15 cellular contexts compared by ENCODE assay signal in the genomic region with DNA sequence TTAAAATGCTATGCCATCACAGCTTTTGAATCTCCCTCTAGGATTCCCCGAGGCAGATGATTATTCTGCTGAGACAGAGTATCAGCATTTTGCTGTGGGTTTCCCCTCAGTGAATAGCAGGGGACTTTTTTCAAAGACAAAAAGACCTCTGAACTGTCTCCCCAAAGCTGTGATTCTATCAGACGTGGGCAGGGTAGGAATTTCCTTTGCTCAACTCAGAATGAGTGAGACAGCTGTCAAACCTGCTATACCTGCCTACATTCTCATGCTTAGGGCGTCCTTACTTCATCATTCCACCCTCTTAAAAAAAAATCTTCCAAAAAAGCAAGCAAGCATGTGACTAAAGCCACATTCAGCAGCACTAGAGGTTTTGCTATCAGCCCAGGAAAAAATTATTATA.
DNase-seq lines count a peak whose midpoint lies in the region; ATAC-seq and TF ChIP-seq lines count a peak whose summit lies in the region.
"Had no signal": no experiment of that assay in that cellular context is flagged by ENCODE, and none has a peak within 500 bp of the region (broad histone marks: within the 10 kb centered on the region; RNA-seq: fewer than 3 reads in every experiment).

No MANE protein-coding gene starts in this region.

- H3K36me3 Mint-ChIP-seq in mesothelial cell of epicardium, result no peaks in the 10 kb centered on the region
- H3K36me3 Mint-ChIP-seq: CD4-positive, CD25-positive, alpha-beta regulatory T cell; T-cell had no signal

- DNase-seq in mesothelial cell of epicardium (ENCODE audit: low spot score in 2 of 2, unreplicated experiment in 2 of 2), result no peak
- DNase-seq in cerebellar nuclear complex (lab: John Stamatoyannopoulos, UW), result no peak
- no peak for DNase-seq in dedifferentiated amniotic fluid mesenchymal stem cell (ENCODE audit: extremely low spot score)
- no peak for DNase-seq in foreskin melanocyte
- no peak for DNase-seq in NCI-H2171 treated with DMSO at 0.1 percent for 48 hours (lab: John Stamatoyannopoulos, UW)
- DNase-seq: activated CD4-positive, alpha-beta T cell treated with anti-CD3 and anti-CD28 coated beads, Interleukin-2, amount 50 U/mL, for 4 hours; CD4-positive, CD25-positive, alpha-beta regulatory T cell; glutamatergic neuron; NCI-H1417; NCI-H82; stimulated activated CD4-positive, alpha-beta T cell treated with anti-CD3 and anti-CD28 coated beads, Interleukin-4, amount 100 ng/mL, for 24 hours; T-cell had no signal

- H3K27me3 Mint-ChIP-seq in mesothelial cell of epicardium (ENCODE audit: low read depth), result no peaks in the 10 kb centered on the region
- H3K27me3 Mint-ChIP-seq: CD4-positive, CD25-positive, alpha-beta regulatory T cell; T-cell had no signal

- H3K4me1 Mint-ChIP-seq in mesothelial cell of epicardium, result peaks cover 15% of the 10 kb centered on the region
- H3K4me1 Mint-ChIP-seq: CD4-positive, CD25-positive, alpha-beta regulatory T cell; T-cell had no signal

- ATAC-seq in GM18511 (IDR thresholded peaks at IDR 0.05; ENCODE audit: unreplicated experiment) (peak; percentile 52), GM21717 (IDR thresholded peaks at IDR 0.05; ENCODE audit: unreplicated experiment) (peak; percentile 84), HG03565 (IDR thresholded peaks at IDR 0.05; ENCODE audit: unreplicated experiment) (peak; percentile 66)
- ATAC-seq: T-cell had no signal

- no peak overlapping the region for H3K4me3 Mint-ChIP-seq in mesothelial cell of epicardium
- H3K4me3 Mint-ChIP-seq: CD4-positive, CD25-positive, alpha-beta regulatory T cell; T-cell had no signal

- no peak for TF ChIP-seq CTCF in mesothelial cell of epicardium (IDR thresholded peaks at IDR 0.05; ENCODE audit: unreplicated experiment)

- H3K9me3 Mint-ChIP-seq in mesothelial cell of epicardium, result no peaks in the 10 kb centered on the region

- peak overlapping the region; percentile 79 for H3K27ac Mint-ChIP-seq in mesothelial cell of epicardium
- H3K27ac Mint-ChIP-seq: CD4-positive, CD25-positive, alpha-beta regulatory T cell; T-cell had no signal
